ENCODE assay signal across 10 cellular contexts in the genomic region with DNA sequence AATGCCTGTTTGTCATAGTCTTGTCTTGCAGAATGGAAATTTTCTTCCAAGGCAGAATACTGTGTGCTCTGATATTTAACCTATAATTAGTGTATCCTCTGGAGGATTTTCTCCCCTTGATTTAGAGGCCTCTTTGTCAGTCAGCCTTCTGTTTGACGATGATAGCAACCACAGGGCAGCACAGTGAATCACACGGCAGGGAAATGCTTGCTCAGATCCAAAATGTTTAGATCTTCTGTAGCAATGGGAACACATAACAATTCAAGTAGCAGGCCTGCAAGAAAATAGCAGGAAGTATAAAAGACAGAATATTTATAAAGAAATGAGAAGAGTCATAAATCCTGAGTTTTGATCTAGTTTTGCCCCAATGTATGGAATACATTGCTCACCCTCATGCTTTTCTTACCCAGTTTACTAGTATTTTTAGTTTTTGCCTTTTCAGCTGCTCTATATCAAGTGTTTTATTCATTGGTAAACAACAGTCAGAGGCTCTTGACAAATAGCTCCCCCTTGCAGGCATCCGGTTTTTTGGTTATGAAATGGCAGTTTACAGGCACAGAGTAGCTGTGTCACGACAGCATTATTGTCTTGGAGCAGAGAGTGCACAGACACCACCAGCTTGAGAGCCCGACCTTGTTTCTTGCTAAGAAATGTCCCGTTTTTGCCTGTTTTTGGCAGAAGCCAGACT.
DNase-seq lines count a peak whose midpoint lies in the region; ATAC-seq, FAIRE-seq and TF ChIP-seq lines count a peak whose summit lies in the region.
"Had no signal": no experiment of that assay in that cellular context is flagged by ENCODE, and none has a peak within 500 bp of the region (broad histone marks: within the 10 kb centered on the region; RNA-seq: fewer than 3 reads in every experiment).

No MANE protein-coding gene starts in this region.

- in situ Hi-C loops in mammary epithelial cell (cut with MboI; ENCODE audit: low sequenced_read_pairs in 2 of 2): no loop called here
- in situ Hi-C loops in K562 (cut with MboI): loop anchor here (5.0 to 10.0 kb wide), 2 partner anchors 126 to 452 kb away; a partner anchor contains a TSS
- in situ Hi-C loops in KBM-7 (cut with MboI; ENCODE audit: low pct_unique_long_range_greater_than_20kb, low sequenced_read_pairs): no loop called here

- BruUV-seq in MCF 10A (replicated peaks; lab: Mats Ljungman, UMichigan): no TSS peak
- no TSS peak for BruUV-seq in mammary epithelial cell (replicated peaks; lab: Mats Ljungman, UMichigan)
- BruUV-seq in K562 (replicated peaks; lab: Mats Ljungman, UMichigan): no TSS peak

- H2AFZ ChIP-seq in mammary epithelial cell (ENCODE audit: low read depth, low read length) (no peak overlapping the region), K562 (ENCODE audit: low read depth, low read length) (peak overlapping the region; percentile 94)

- no peaks in the 10 kb centered on the region for H3K36me3 ChIP-seq in mammary epithelial cell (ENCODE audit: insufficient read depth, low read length)
- no peaks in the 10 kb centered on the region for H3K36me3 ChIP-seq in K562 (ENCODE audit: control insufficient read depth, insufficient read depth, low read length)

- no peak overlapping the region for H3K4me3 Mint-ChIP-seq in MCF 10A (ENCODE audit: unreplicated experiment)

- H3K36me3 Mint-ChIP-seq in MCF 10A (ENCODE audit: insufficient read depth, unreplicated experiment): no peaks in the 10 kb centered on the region
- H3K36me3 Mint-ChIP-seq: CD14-positive monocyte had no signal

- H3K9me3 ChIP-seq in mammary epithelial cell (replicated peaks; ENCODE audit: insufficient read depth, low read length) (no peaks in the 10 kb centered on the region), K562 (replicated peaks; ENCODE audit: control insufficient read depth, insufficient read depth, low read depth, low read length) (no peaks in the 10 kb centered on the region)

- H3K27ac ChIP-seq in mammary epithelial cell (ENCODE audit: insufficient read depth, low read depth, low read length): no peak overlapping the region
- peak overlapping the region; percentile 75 for H3K27ac ChIP-seq in K562 (ENCODE audit: extremely low read depth, low read depth, low read length)

- ATAC-seq in K562: peak; percentile 73
- ATAC-seq in GM19467 (IDR thresholded peaks at IDR 0.05; ENCODE audit: unreplicated experiment): no peak

- TF ChIP-seq CTCF in MCF 10A (IDR thresholded peaks at IDR 0.05; ENCODE audit: unreplicated experiment) (no peak), mammary epithelial cell (conservative IDR thresholded peaks at IDR 0.05 in 1 of 2, IDR thresholded peaks at IDR 0.05 in 1 of 2; ENCODE audit: extremely low read depth in 1 of 2, insufficient read depth in 1 of 2, low read depth in 1 of 2, low read length in 2 of 2) (no peak), K562 (IDR thresholded peaks at IDR 0.05 in 2 of 3, conservative IDR thresholded peaks at IDR 0.05 in 1 of 3; ENCODE audit: insufficient read depth in 2 of 3, low read depth in 1 of 3, low read length in 3 of 3) (peak; percentile 31 to 55 (median 47); a peak in 4 of 6 replicates)

- TF ChIP-seq RAD21 in K562 (CRISPR knock-in tag; conservative IDR thresholded peaks at IDR 0.05 in 1 of 2, IDR thresholded peaks at IDR 0.05 in 1 of 2): peak; percentile 33 to 46

- H3K79me2 ChIP-seq in mammary epithelial cell (ENCODE audit: insufficient read depth, low read length) (no peaks in the 10 kb centered on the region), K562 (ENCODE audit: control insufficient read depth, insufficient read depth, low read length) (peaks cover 7% of the 10 kb centered on the region; the same call in 1 of the 3 replicates)

- no peak for TF ChIP-seq POLR2A in K562 (conservative IDR thresholded peaks at IDR 0.05)

- peak; percentile 34 for DNase-seq in MCF 10A (ENCODE audit: unreplicated experiment)
- no peak for DNase-seq in mammary epithelial cell
- DNase-seq in OCI-M1 (lab: John Stamatoyannopoulos, UW): peak; percentile 78
- DNase-seq in K562 (ENCODE audit: extremely low read depth in 1 of 4, low spot score in 3 of 4): peak; percentile 64 to 82 (median 71)
- DNase-seq in stromal cell of bone marrow (ENCODE audit: low read depth): peak; percentile 68
- no peak for DNase-seq in occipital lobe (lab: John Stamatoyannopoulos, UW)
- no peak for DNase-seq in KBM-7
- DNase-seq: SIG-M5 had no signal

- no peaks in the 10 kb centered on the region for H3K4me1 ChIP-seq in mammary epithelial cell (ENCODE audit: insufficient read depth, low read length)
- peaks cover 0 to 59% of the 10 kb centered on the region in 2 experiments; a peak in 4 of 5 replicates for H3K4me1 ChIP-seq in K562 (replicated peaks in 1 of 2; ENCODE audit: control insufficient read depth in 2 of 2, insufficient read depth in 2 of 2, low read length in 2 of 2)

- H3K9ac ChIP-seq in mammary epithelial cell (ENCODE audit: insufficient read depth, low read length) (no peak overlapping the region), K562 (ENCODE audit: insufficient read depth in 1 of 2, low read depth in 2 of 2, low read length in 2 of 2) (peak overlapping the region; percentile 11 to 58; a peak in 3 of 4 replicates)

- no peaks in the 10 kb centered on the region for H3K9me1 ChIP-seq in K562 (ENCODE audit: control insufficient read depth, insufficient read depth, low read length)

- H4K20me1 ChIP-seq in mammary epithelial cell (ENCODE audit: insufficient read depth, low read length) (no peaks in the 10 kb centered on the region), K562 (replicated peaks; ENCODE audit: control insufficient read depth, insufficient read depth, low read length) (no peaks in the 10 kb centered on the region)

- peak; percentile 67; the same call in 1 of the 2 replicates for TF ChIP-seq EP300 in K562 (IDR thresholded peaks at IDR 0.05; ENCODE audit: low read length)

- 74% methylated on average over 6 of the region's 6 CpGs for WGBS in mammary epithelial cell (ENCODE audit: low coverage, missing lambda C conversion rate)
- WGBS in K562 (ENCODE audit: insufficient coverage, low coverage, missing lambda C conversion rate): 3% methylated on average over 6 of the region's 6 CpGs

- H3K9me3 Mint-ChIP-seq in MCF 10A (ENCODE audit: unreplicated experiment): no peaks in the 10 kb centered on the region
- H3K9me3 Mint-ChIP-seq: CD14-positive monocyte had no signal

- H3K27me3 ChIP-seq in mammary epithelial cell (ENCODE audit: insufficient read depth, low read length) (peaks cover 4% of the 10 kb centered on the region), K562 (ENCODE audit: control insufficient read depth in 2 of 2, insufficient read depth in 2 of 2, low read length in 2 of 2) (no peaks in the 10 kb centered on the region)

- no peak overlapping the region for H3K27ac Mint-ChIP-seq in MCF 10A (ENCODE audit: low read depth, unreplicated experiment)

- H3K4me2 ChIP-seq in mammary epithelial cell (ENCODE audit: insufficient read depth, low read depth, low read length): no peak overlapping the region
- peak overlapping the region; percentile 78 for H3K4me2 ChIP-seq in K562 (ENCODE audit: insufficient read depth, low read length)

- peak; percentile 85 for FAIRE-seq in K562 (lab: Jason Lieb, UNC)

- CTCF ChIA-PET in MCF 10A (lab: Yijun Ruan, JAX): interaction anchor here (0.5 to 8.4 kb wide), 11 partner anchors 10 to 510 kb away, joined by 3 to 99 read pairs (median 4); a partner anchor contains a TSS
- CTCF ChIA-PET in mammary epithelial cell (lab: Charles Lee; ENCODE audit: low non-redundant PET): no interaction called here
- CTCF ChIA-PET in K562 (lab: Yijun Ruan, JAX; ENCODE audit: low intra/inter-chr PET ratio): interaction anchor here (1.5 to 2.4 kb wide), 2 partner anchors 128 to 451 kb away, joined by 4 to 17 read pairs; no protein-coding TSS in a partner anchor

- peaks cover 75% of the 10 kb centered on the region for H3K27me3 Mint-ChIP-seq in MCF 10A (ENCODE audit: insufficient read depth, unreplicated experiment)

- intact Hi-C loops in MCF 10A (cut with micrococcal nuclease): loop anchor here (5.0 kb wide), 3 partner anchors 41 to 454 kb away; a partner anchor contains a TSS
- intact Hi-C loops in mammary epithelial cell (cut with micrococcal nuclease): no loop called here
- intact Hi-C loops in K562 (cut with micrococcal nuclease): loop anchor here (1.0 to 10.0 kb wide), 5 partner anchors 100 to 911 kb away; a partner anchor contains a TSS

- peaks cover 7% of the 10 kb centered on the region for H3K4me1 Mint-ChIP-seq in MCF 10A (ENCODE audit: insufficient read depth, unreplicated experiment)

- H3K4me3 ChIP-seq in mammary epithelial cell (replicated peaks in 1 of 3; ENCODE audit: insufficient read depth in 1 of 3, low read depth in 2 of 3, low read length in 3 of 3) (no peak overlapping the region), K562 (no peak overlapping the region)

- POLR2A ChIA-PET in MCF 10A (lab: Yijun Ruan, JAX) (interaction anchor here (0.7 kb wide), 1 partner anchor 219 kb away, joined by 3 read pairs; no protein-coding TSS in a partner anchor), K562 (lab: Yijun Ruan, JAX) (interaction anchor here (0.7 to 2.3 kb wide), 5 partner anchors 10 to 950 kb away, joined by 3 to 6 read pairs (median 4); no protein-coding TSS in a partner anchor)

- dilution Hi-C loops in mammary epithelial cell (cut with HindIII; ENCODE audit: low sequenced_read_pairs): no loop called here

TF ChIP-seq in K562, 482 proteins besides CTCF, POLR2A, EP300 and RAD21 (continues in another document):
- TF ChIP-seq CC2D1A (IDR thresholded peaks at IDR 0.05): no peak
- no peak for TF ChIP-seq POLR2B (IDR thresholded peaks at IDR 0.05; ENCODE audit: low read depth, partially characterized antibody)
- TF ChIP-seq NCOA6 (IDR thresholded peaks at IDR 0.05): no peak; the same call in 1 of the 2 replicates
- TF ChIP-seq, protein P1, sequence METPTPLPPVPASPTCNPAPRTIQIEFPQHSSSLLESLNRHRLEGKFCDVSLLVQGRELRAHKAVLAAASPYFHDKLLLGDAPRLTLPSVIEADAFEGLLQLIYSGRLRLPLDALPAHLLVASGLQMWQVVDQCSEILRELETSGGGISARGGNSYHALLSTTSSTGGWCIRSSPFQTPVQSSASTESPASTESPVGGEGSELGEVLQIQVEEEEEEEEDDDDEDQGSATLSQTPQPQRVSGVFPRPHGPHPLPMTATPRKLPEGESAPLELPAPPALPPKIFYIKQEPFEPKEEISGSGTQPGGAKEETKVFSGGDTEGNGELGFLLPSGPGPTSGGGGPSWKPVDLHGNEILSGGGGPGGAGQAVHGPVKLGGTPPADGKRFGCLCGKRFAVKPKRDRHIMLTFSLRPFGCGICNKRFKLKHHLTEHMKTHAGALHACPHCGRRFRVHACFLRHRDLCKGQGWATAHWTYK (CRISPR knock-in tag; IDR thresholded peaks at IDR 0.05): peak; percentile 75
- TF ChIP-seq RFX7 (CRISPR knock-in tag; IDR thresholded peaks at IDR 0.05): no peak
- TF ChIP-seq MECOM (CRISPR knock-in tag; IDR thresholded peaks at IDR 0.05): no peak

Comparison
In these comparisons a context has a peak if more than half of its experiments do, and no peak if none do; other contexts are left out.
1. DNase-seq: peak in MCF 10A (single experiment), OCI-M1 (single experiment), K562 (4 of 4) and stromal cell of bone marrow (single experiment); none in mammary epithelial cell (single experiment), occipital lobe (single experiment) and KBM-7 (single experiment).
2. CTCF ChIP-seq: peak in K562 (3 of 3); none in MCF 10A (single experiment) and mammary epithelial cell (0 of 2).